8 cellular contexts compared by ENCODE assay signal in the genomic region with DNA sequence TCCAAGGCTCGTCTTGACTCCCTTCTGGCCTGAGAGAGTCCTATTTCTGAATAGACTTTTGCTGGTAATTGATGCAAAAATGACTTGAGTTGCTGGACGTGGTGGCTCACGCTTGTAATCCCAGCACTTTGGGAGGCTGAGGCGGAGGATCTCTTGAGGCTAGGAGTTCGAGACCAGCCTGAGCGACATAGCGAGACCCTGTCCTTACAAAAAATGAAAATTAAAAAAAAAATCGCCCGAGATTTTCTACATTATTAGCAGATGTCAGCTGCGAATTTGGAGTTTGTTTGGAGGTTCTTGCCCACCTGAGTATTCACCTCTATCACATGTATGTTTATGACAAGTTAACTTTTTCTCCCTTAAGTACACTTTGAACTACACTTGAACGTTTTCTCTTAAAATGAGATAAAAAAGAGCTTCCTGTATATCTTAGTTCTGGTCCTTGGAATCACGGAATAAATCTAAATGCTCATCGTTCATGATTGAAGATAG. TPM values are rescaled to one million over a fixed set of nuclear protein-coding genes. Genes with fewer than 3 reads are reported as not detected.
DNase-seq lines count a peak whose midpoint lies in the region; ATAC-seq and TF ChIP-seq lines count a peak whose summit lies in the region.

No MANE protein-coding gene starts in this region.

- peak overlapping the region; percentile 80 for H2AFZ ChIP-seq in KMS-11 (ENCODE audit: low read depth)

- CTCF ChIA-PET in AG04449 (lab: Yijun Ruan, JAX) = interaction anchor here (0.9 to 1.9 kb wide), 3 partner anchors 58 to 279 kb away, joined by 4 to 6 read pairs (median 5); a partner anchor contains a TSS

- H3K4me1 ChIP-seq in KMS-11 (ENCODE audit: low read depth, poor library complexity, severe bottlenecking) = peaks cover 16% of the 10 kb centered on the region

- H3K4me2 ChIP-seq in KMS-11 = peak overlapping the region; percentile 85

- H3K27ac Mint-ChIP-seq in chondrocyte (ENCODE audit: unreplicated experiment) (peak overlapping the region; percentile 99), naive B cell (peak overlapping the region; percentile 98 to 100 (median 100))

- TF ChIP-seq CTCF in AG04449 (IDR thresholded peaks at IDR 0.05; ENCODE audit: insufficient read depth, low read length, missing control alignments) = no peak
- no peak for TF ChIP-seq CTCF in KMS-11 (conservative IDR thresholded peaks at IDR 0.05; ENCODE audit: low read depth, low read length)
- TF ChIP-seq CTCF in chondrocyte (IDR thresholded peaks at IDR 0.05) = no peak

- H3K36me3 ChIP-seq in KMS-11 (ENCODE audit: insufficient read depth) = no peaks in the 10 kb centered on the region

- H3K9me3 Mint-ChIP-seq in chondrocyte (ENCODE audit: low read depth) (no peaks in the 10 kb centered on the region), naive B cell (no peaks in the 10 kb centered on the region)

- POLR2A ChIA-PET in AG04449 (lab: Yijun Ruan, JAX) = interaction anchor here (0.6 to 2.1 kb wide), 16 partner anchors 8 to 1891 kb away, joined by 3 to 18 read pairs (median 5); a partner anchor contains a TSS

- H3K4me3 Mint-ChIP-seq in chondrocyte (ENCODE audit: unreplicated experiment) (peak overlapping the region; percentile 90), naive B cell (peak overlapping the region; percentile 84 to 99 (median 96))

- H3K9ac ChIP-seq in KMS-11 = no peak overlapping the region; the same call in 1 of the 2 replicates

- intact Hi-C loops in left colon (cut with DNase I, micrococcal nuclease) = no loop called here

- H3K4me3 ChIP-seq in AG04449 (ENCODE audit: low read depth, low read length) (peak overlapping the region; percentile 69), KMS-11 (IDR thresholded peaks at IDR 0.05; ENCODE audit: insufficient read depth, low read depth, low read length) (no peak overlapping the region)

- H3K79me2 ChIP-seq in KMS-11 (ENCODE audit: insufficient read depth, low read depth) = peaks cover 3% of the 10 kb centered on the region; the same call in 1 of the 2 replicates

- H3K4me1 Mint-ChIP-seq in chondrocyte (ENCODE audit: low read depth) = peaks cover 21% of the 10 kb centered on the region
- peaks cover 6 to 22% (median 8%) of the 10 kb centered on the region in 3 donors for H3K4me1 Mint-ChIP-seq in naive B cell

- no peaks in the 10 kb centered on the region for H4K20me1 ChIP-seq in KMS-11 (ENCODE audit: insufficient read depth)

- no peaks in the 10 kb centered on the region for H3K27me3 ChIP-seq in KMS-11 (ENCODE audit: insufficient read depth, low read depth)

- H3K27me3 Mint-ChIP-seq in chondrocyte (ENCODE audit: low read depth) (no peaks in the 10 kb centered on the region), naive B cell (no peaks in the 10 kb centered on the region)

- H3K36me3 Mint-ChIP-seq in chondrocyte (ENCODE audit: low read depth) (no peaks in the 10 kb centered on the region), naive B cell (no peaks in the 10 kb centered on the region)

- no peak for DNase-seq in AG04449 (ENCODE audit: low read depth, low spot score)
- DNase-seq in chondrocyte (ENCODE audit: low spot score) = no peak
- no peak for DNase-seq in naive B cell
- DNase-seq in cerebellum (ENCODE audit: low spot score) = no peak
- DNase-seq in Ammon's horn (ENCODE audit: low spot score) = no peak
- DNase-seq in left colon = no peak
- no peak for DNase-seq in erythroblast (lab: John Stamatoyannopoulos, UW)

- no peak for TF ChIP-seq POLR2A in erythroblast (IDR thresholded peaks at IDR 0.05; ENCODE audit: low read length)

- H3K27ac ChIP-seq in KMS-11 = peak overlapping the region; percentile 78; the same call in 1 of the 2 replicates

- ATAC-seq in naive B cell (ENCODE audit: low read depth in 2 of 2) = no peak
- no peak for ATAC-seq in left colon

RNA-seq across cellular contexts. Expression of a gene that starts 0.5 kb away (rescaled TPM):
- total RNA-seq in chondrocyte (14.3 to 24.8 TPM (median 14.7 TPM) in 3 replicates), cerebellum (20.4 TPM), left colon (10 to 100 TPM in 1 of 2 donors, 1 to 10 TPM in 1; 7.8 to 13.9 TPM)
- polyA plus RNA-seq in naive B cell (ENCODE audit: low read depth in 6 of 6) = 10 to 100 TPM; 14.1 to 35.5 (median 23.4) TPM

RNA-seq across cellular contexts. Expression of a gene that starts 57.1 kb away (rescaled TPM):
- total RNA-seq in chondrocyte = 87.0 to 121 TPM (median 94.8 TPM) in 3 replicates
- polyA plus RNA-seq in naive B cell (ENCODE audit: low read depth in 6 of 6) = 100 to 1,000 TPM in 1 of 6 donors, 10 to 100 TPM in 5; 43.6 to 106 (median 74.1) TPM
- 432 TPM for total RNA-seq in cerebellum
- total RNA-seq in left colon = 10 to 100 TPM; 82.2 to 84.0 TPM
